ENCODE assay signal across 2 cellular contexts in genomic region chr19:17468302-17469091, GRCh38.
TF ChIP-seq lines count a peak whose summit lies in the region.

No MANE protein-coding gene starts in this region.

TF ChIP-seq in IMR-90, 13 proteins besides CTCF, POLR2A, EP300 and RAD21:
- no peak for TF ChIP-seq MXI1 (IDR thresholded peaks at IDR 0.05; ENCODE audit: borderline replicate concordance, low read depth, low read length)
- no peak for TF ChIP-seq FOS (IDR thresholded peaks at IDR 0.05; ENCODE audit: low read depth, low read length)
- no peak for TF ChIP-seq MAFK (IDR thresholded peaks at IDR 0.05; ENCODE audit: low read depth, low read length)
- TF ChIP-seq MAZ (IDR thresholded peaks at IDR 0.05; ENCODE audit: borderline replicate concordance, low read depth, low read length): no peak
- TF ChIP-seq NFE2L2 (IDR thresholded peaks at IDR 0.05; ENCODE audit: low read depth, low read length): no peak
- no peak for TF ChIP-seq RCOR1 (IDR thresholded peaks at IDR 0.05; ENCODE audit: insufficient replicate concordance, low read length)
- no peak for TF ChIP-seq CEBPB (IDR thresholded peaks at IDR 0.05; ENCODE audit: low read depth, low read length)
- TF ChIP-seq CHD1 (IDR thresholded peaks at IDR 0.05; ENCODE audit: low read depth, low read length): no peak
- TF ChIP-seq RFX5 (IDR thresholded peaks at IDR 0.05; ENCODE audit: low read depth, low read length): no peak
- no peak for TF ChIP-seq BHLHE40 (IDR thresholded peaks at IDR 0.05; ENCODE audit: low read depth, low read length)
- TF ChIP-seq ELK1 (IDR thresholded peaks at IDR 0.05; ENCODE audit: borderline replicate concordance, low read depth, low read length): no peak
- TF ChIP-seq USF2 (IDR thresholded peaks at IDR 0.05; ENCODE audit: low read depth, low read length): no peak
- no peak for TF ChIP-seq SMC3 (IDR thresholded peaks at IDR 0.05; ENCODE audit: low read depth, low read length)

TF ChIP-seq in GM12878, 131 proteins besides CTCF, POLR2A, EP300 and RAD21:
- TF ChIP-seq FOXM1 (IDR thresholded peaks at IDR 0.05; ENCODE audit: low read depth, low read length) (no peak), SREBF2 (IDR thresholded peaks at IDR 0.05; ENCODE audit: low read length) (no peak), E2F8 (IDR thresholded peaks at IDR 0.05; ENCODE audit: low read depth, partially characterized antibody) (no peak), CBFB (IDR thresholded peaks at IDR 0.05; ENCODE audit: low read depth) (no peak), SMAD5 (IDR thresholded peaks at IDR 0.05; ENCODE audit: low read depth) (no peak), SREBF1 (IDR thresholded peaks at IDR 0.05; ENCODE audit: low read length) (no peak), ZNF687 (IDR thresholded peaks at IDR 0.05) (no peak), EGR1 (IDR thresholded peaks at IDR 0.05; ENCODE audit: borderline replicate concordance in 1 of 2, low read depth in 2 of 2, low read length in 2 of 2) (no peak), ZNF217 (IDR thresholded peaks at IDR 0.05) (no peak)
